24 cellular contexts compared by ENCODE assay signal in the genomic region with DNA sequence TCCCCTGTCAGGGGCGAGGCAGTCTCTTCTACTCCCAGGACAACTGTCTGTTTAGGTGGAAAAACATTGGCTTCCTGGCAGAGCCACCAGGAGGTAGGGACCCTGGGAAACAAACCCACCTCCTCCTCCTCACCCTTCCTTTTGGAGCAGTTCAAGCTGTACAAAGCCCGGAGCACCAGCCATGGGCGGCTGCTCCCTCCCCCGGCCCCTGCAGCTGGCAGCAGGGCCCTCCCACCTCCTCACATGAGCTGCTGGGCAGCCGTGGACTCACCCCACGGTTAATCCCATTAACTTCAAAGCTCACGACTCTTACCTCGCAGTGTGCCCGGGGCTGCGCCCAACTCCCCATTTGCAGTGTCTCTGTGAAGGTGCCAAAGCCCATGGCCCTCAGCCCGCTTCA. TPM values are rescaled to one million over a fixed set of nuclear protein-coding genes. Genes with fewer than 3 reads are reported as not detected.
"Had no signal": no experiment of that assay in that cellular context is flagged by ENCODE, and none has a peak within 500 bp of the region (broad histone marks: within the 10 kb centered on the region; RNA-seq: fewer than 3 reads in every experiment).

No MANE protein-coding gene starts in this region.

- DNase-seq: colonic mucosa; effector CD8-positive, alpha-beta T cell; endodermal cell; foreskin fibroblast; gastrocnemius medialis; head of caudate nucleus; natural killer cell; ovary; posterior cingulate gyrus; psoas muscle; right cardiac atrium; small intestine; stimulated activated CD4-positive, alpha-beta T cell treated with anti-CD3 and anti-CD28 coated beads, Interleukin-12 subunit alpha, Interleukin-12 subunit beta, amount 100 ng/mL, for 4 hours; stimulated activated CD4-positive, alpha-beta T cell treated with anti-CD3 and anti-CD28 coated beads, Interleukin-1b, Interleukin-23, amount 100 ng/mL, for 48 hours; stimulated activated CD4-positive, alpha-beta T cell treated with anti-CD3 and anti-CD28 coated beads, Interleukin-4, amount 100 ng/mL, for 1 hour; stimulated activated CD8-positive, alpha-beta memory T cell treated with anti-CD3 and anti-CD28 coated beads, Interleukin-4, amount 100 ng/mL, for 48 hours; stimulated activated naive CD4-positive, alpha-beta T cell; stimulated activated naive CD8-positive, alpha-beta T cell treated with anti-CD3 and anti-CD28 coated beads, Interleukin-15, amount 100 ng/mL, for 72 hours; transverse colon had no signal

- H3K9me3 ChIP-seq: colonic mucosa, gastrocnemius medialis, ovary, psoas muscle, suprapubic skin, transverse colon, vagina had no signal

- H3K4me3 ChIP-seq: colonic mucosa, gastrocnemius medialis, lung, ovary, psoas muscle, suprapubic skin, transverse colon, vagina had no signal

- H3K27me3 ChIP-seq: colonic mucosa, gastrocnemius medialis, ovary, transverse colon, vagina had no signal

- H3K36me3 ChIP-seq: colonic mucosa, gastrocnemius medialis, ovary, suprapubic skin, transverse colon, vagina had no signal

RNA-seq across cellular contexts. Expression of a gene that starts 48.7 kb away (rescaled TPM):
- total RNA-seq: esophagus mucosa, left lobe of liver, transverse colon had no signal
